8 cellular contexts compared by ENCODE assay signal in the genomic region with DNA sequence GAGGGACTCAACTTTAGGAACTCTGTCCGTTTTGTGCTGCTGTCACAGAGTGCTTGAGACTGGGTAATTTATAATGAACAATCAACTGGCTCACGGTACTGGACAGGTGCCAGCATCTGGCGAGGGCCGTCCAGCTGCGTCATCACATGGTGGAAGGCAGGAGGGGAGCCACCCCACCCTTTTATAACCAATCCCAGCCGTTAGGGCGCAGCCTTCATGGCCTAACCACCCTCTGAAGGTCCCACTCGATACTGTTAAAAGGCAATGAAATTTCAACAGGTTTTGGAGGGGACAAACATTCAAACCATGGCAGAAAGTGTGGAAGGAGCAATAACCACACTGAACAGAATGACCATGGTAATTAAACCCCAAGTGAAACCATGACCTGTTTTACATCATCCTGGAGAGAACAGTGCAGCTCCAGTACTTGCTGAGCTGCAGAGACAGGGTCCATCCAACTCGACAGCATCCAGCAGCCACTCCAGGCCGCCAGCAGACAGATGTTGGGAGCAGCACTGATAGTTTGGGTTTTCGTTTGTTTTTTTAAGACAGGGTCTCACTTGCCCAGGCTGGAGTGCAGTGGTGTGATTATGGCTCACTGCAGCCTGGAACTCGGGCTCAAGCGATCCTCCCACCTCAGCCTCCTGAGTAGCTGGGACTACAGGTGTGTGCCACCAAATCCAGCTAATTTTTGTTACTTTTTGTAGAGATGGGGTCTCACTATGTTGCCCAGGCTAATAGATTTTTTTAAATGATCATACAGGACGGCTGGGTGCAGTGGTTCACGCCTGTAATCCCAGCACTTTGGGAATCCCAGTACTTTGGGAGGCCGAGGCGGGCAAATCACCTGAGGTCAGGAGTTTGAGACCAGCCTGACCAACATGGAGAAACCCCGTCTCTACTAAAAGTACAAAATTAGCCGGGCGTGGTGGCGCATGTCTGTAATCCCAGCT. TPM values are rescaled to one million over a fixed set of nuclear protein-coding genes. Genes with fewer than 3 reads are reported as not detected.
A peak's percentile ranks its signal among the peaks of the same experiment; 100 is the strongest.
DNase-seq lines count a peak whose midpoint lies in the region; ATAC-seq and TF ChIP-seq lines count a peak whose summit lies in the region.

No MANE protein-coding gene starts in this region.

- no peak overlapping the region for H3K27ac Mint-ChIP-seq in activated T-helper 1 cell treated with anti-CD3 and anti-CD28 coated beads, Interleukin-12 subunit alpha, Interleukin-12 subunit beta, Interleukin-2, Interleukin-4 antibody, amounts not matched to agents 30 ng/mL and 10 ng/mL and 1 ng/mL, durations not matched to agents 14 hours and 24 hours and 36 hours

- DNase-seq in DMS53 treated with DMSO at 0.1 percent for 48 hours (lab: John Stamatoyannopoulos, UW; ENCODE audit: unreplicated experiment) (peak; percentile 62), NB4 (ENCODE audit: low read depth) (peak; percentile 48), left colon (peak; percentile 90 to 91), ACHN (no peak), SW 1271 (lab: John Stamatoyannopoulos, UW) (no peak)
- no peak for DNase-seq in activated T-helper 1 cell treated with anti-CD3 and anti-CD28 coated beads, Interleukin-12 subunit alpha, Interleukin-12 subunit beta, Interleukin-2, Interleukin-4 antibody, amounts not matched to agents 30 ng/mL and 10 ng/mL and 1 ng/mL, durations not matched to agents 14 hours and 24 hours and 36 hours (ENCODE audit: low spot score)

- no peak for TF ChIP-seq POLR2A in NB4 (IDR thresholded peaks at IDR 0.05; ENCODE audit: extremely low read depth, insufficient read length)

- peaks cover 7% of the 10 kb centered on the region for H3K36me3 Mint-ChIP-seq in activated T-helper 1 cell treated with anti-CD3 and anti-CD28 coated beads, Interleukin-12 subunit alpha, Interleukin-12 subunit beta, Interleukin-2, Interleukin-4 antibody, amounts not matched to agents 30 ng/mL and 10 ng/mL and 1 ng/mL, durations not matched to agents 14 hours and 24 hours and 36 hours (ENCODE audit: low read depth)

- H3K9me3 Mint-ChIP-seq in activated T-helper 1 cell treated with anti-CD3 and anti-CD28 coated beads, Interleukin-12 subunit alpha, Interleukin-12 subunit beta, Interleukin-2, Interleukin-4 antibody, amounts not matched to agents 30 ng/mL and 10 ng/mL and 1 ng/mL, durations not matched to agents 14 hours and 24 hours and 36 hours = no peaks in the 10 kb centered on the region

- H3K4me3 Mint-ChIP-seq in activated T-helper 1 cell treated with anti-CD3 and anti-CD28 coated beads, Interleukin-12 subunit alpha, Interleukin-12 subunit beta, Interleukin-2, Interleukin-4 antibody, amounts not matched to agents 30 ng/mL and 10 ng/mL and 1 ng/mL, durations not matched to agents 14 hours and 24 hours and 36 hours = peak overlapping the region; percentile 39

- TF ChIP-seq CTCF in NB4 (IDR thresholded peaks at IDR 0.05; ENCODE audit: low read depth, low read length) = no peak

- H3K4me3 ChIP-seq in NB4 (ENCODE audit: low read depth, low read length) = no peak overlapping the region

- peaks cover 14% of the 10 kb centered on the region for H3K4me1 Mint-ChIP-seq in activated T-helper 1 cell treated with anti-CD3 and anti-CD28 coated beads, Interleukin-12 subunit alpha, Interleukin-12 subunit beta, Interleukin-2, Interleukin-4 antibody, amounts not matched to agents 30 ng/mL and 10 ng/mL and 1 ng/mL, durations not matched to agents 14 hours and 24 hours and 36 hours (ENCODE audit: low read depth)

- in situ Hi-C loops in ACHN (cut with HindIII; ENCODE audit: low pct_ligation_motif_present, low pct_unique_long_range_greater_than_20kb, low sequenced_read_pairs) = loop anchor here (25.0 kb wide), 1 partner anchor 110 kb away; no protein-coding TSS in a partner anchor

- peaks cover 37% of the 10 kb centered on the region for H3K27me3 Mint-ChIP-seq in activated T-helper 1 cell treated with anti-CD3 and anti-CD28 coated beads, Interleukin-12 subunit alpha, Interleukin-12 subunit beta, Interleukin-2, Interleukin-4 antibody, amounts not matched to agents 30 ng/mL and 10 ng/mL and 1 ng/mL, durations not matched to agents 14 hours and 24 hours and 36 hours (ENCODE audit: insufficient read depth)

- ATAC-seq in left colon (peak; percentile 64), HG03159 (IDR thresholded peaks at IDR 0.05; ENCODE audit: unreplicated experiment) (no peak), HG03045 (IDR thresholded peaks at IDR 0.05; ENCODE audit: unreplicated experiment) (no peak)

- intact Hi-C loops in activated T-helper 1 cell treated with anti-CD3 and anti-CD28 coated beads, Interleukin-12 subunit alpha, Interleukin-12 subunit beta, Interleukin-2, Interleukin-4 antibody, amounts not matched to agents 30 ng/mL and 10 ng/mL and 1 ng/mL, durations not matched to agents 14 hours and 24 hours and 36 hours (cut with micrococcal nuclease) = no loop called here
- intact Hi-C loops in left colon (cut with DNase I, micrococcal nuclease) = no loop called here

RNA-seq across cellular contexts. Expression of a gene that starts 11.0 kb away (rescaled TPM):
- 36.6 and 43.5 TPM in 2 replicates for total RNA-seq in activated T-helper 1 cell treated with anti-CD3 and anti-CD28 coated beads, Interleukin-12 subunit alpha, Interleukin-12 subunit beta, Interleukin-2, Interleukin-4 antibody, amounts not matched to agents 30 ng/mL and 10 ng/mL and 1 ng/mL, durations not matched to agents 14 hours and 24 hours and 36 hours
- total RNA-seq in left colon = 10 to 100 TPM; 37.2 to 39.5 TPM

RNA-seq across cellular contexts. Expression of a gene that starts 32.3 kb away (rescaled TPM):
- 4.3 and 5.8 TPM in 2 replicates for total RNA-seq in activated T-helper 1 cell treated with anti-CD3 and anti-CD28 coated beads, Interleukin-12 subunit alpha, Interleukin-12 subunit beta, Interleukin-2, Interleukin-4 antibody, amounts not matched to agents 30 ng/mL and 10 ng/mL and 1 ng/mL, durations not matched to agents 14 hours and 24 hours and 36 hours
- total RNA-seq in left colon = 10 to 100 TPM; 20.8 to 22.7 TPM

Comparison
In these comparisons a context has a peak if more than half of its experiments do, and no peak if none do; other contexts are left out.
1. DNase-seq: peak in DMS53 treated with DMSO at 0.1 percent for 48 hours (single experiment), NB4 (single experiment) and left colon (2 of 2); none in activated T-helper 1 cell treated with anti-CD3 and anti-CD28 coated beads, Interleukin-12 subunit alpha, Interleukin-12 subunit beta, Interleukin-2, Interleukin-4 antibody, amounts not matched to agents 30 ng/mL and 10 ng/mL and 1 ng/mL, durations not matched to agents 14 hours and 24 hours and 36 hours (single experiment), ACHN (single experiment) and SW 1271 (0 of 2).